8 cellular contexts compared by ENCODE assay signal in the genomic region with DNA sequence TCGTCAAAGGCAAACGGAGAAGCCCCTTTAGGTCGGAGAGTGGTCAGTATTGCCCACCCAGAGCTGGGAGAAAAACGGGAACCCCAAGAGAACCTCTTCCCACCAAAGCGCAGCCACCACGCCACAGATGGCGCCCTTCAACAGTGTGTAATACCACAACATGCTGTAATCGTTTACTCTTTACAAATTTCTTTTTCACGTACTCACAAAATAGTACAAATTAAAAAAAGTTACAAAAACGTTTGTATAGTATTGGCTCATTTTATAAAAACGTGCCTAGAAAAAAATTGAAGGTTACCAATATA. TPM values are rescaled to one million over a fixed set of nuclear protein-coding genes. Genes with fewer than 3 reads are reported as not detected.
DNase-seq lines count a peak whose midpoint lies in the region; ATAC-seq and TF ChIP-seq lines count a peak whose summit lies in the region.

No MANE protein-coding gene starts in this region.

- no peaks in the 10 kb centered on the region for H3K9me3 ChIP-seq in HUES64 (ENCODE audit: insufficient read depth, low read depth, low read length)

- ATAC-seq in omental fat pad (ENCODE audit: low FRiP score) (peak; percentile 21), GM18519 (IDR thresholded peaks at IDR 0.05; ENCODE audit: low FRiP score, unreplicated experiment) (no peak)

- TF ChIP-seq CTCF in GM12865 (IDR thresholded peaks at IDR 0.05; ENCODE audit: insufficient read depth, low read depth, low read length, missing control alignments) (peak; percentile 18), foreskin fibroblast (IDR thresholded peaks at IDR 0.05; ENCODE audit: low read depth, low read length) (peak; percentile 36), omental fat pad (IDR thresholded peaks at IDR 0.05) (no peak)

- H3K36me3 ChIP-seq in HUES64 (ENCODE audit: insufficient read depth, low read length) = no peaks in the 10 kb centered on the region

- H3K27ac ChIP-seq in HUES64 (ENCODE audit: low read depth, low read length) = peak overlapping the region; percentile 97

- H3K27me3 ChIP-seq in HUES64 (ENCODE audit: insufficient read depth, low read length) = no peaks in the 10 kb centered on the region

- 4% methylated on average over 11 of the region's 11 CpGs for WGBS in HUES64

- peak overlapping the region; percentile 93 for H3K9ac ChIP-seq in HUES64 (ENCODE audit: low read depth, low read length)

- peak; percentile 66 for DNase-seq in ACHN
- DNase-seq in GM12865 (ENCODE audit: low read depth) = no peak
- DNase-seq in activated T-helper 1 cell treated with Interleukin-2 at 50 U/mL for 16 hours (ENCODE audit: low read depth) = peak; percentile 23
- DNase-seq in foreskin fibroblast = peak; percentile 35 to 77
- no peak for DNase-seq in omental fat pad (ENCODE audit: low spot score)
- no peak for DNase-seq in cortex of kidney (lab: John Stamatoyannopoulos, UW)

- H3K4me3 ChIP-seq in GM12865 (ENCODE audit: low read depth, low read length) (peak overlapping the region; percentile 91), HUES64 (ENCODE audit: low read length) (peak overlapping the region; percentile 84), foreskin fibroblast (ENCODE audit: low read depth in 1 of 2, low read length in 2 of 2) (peak overlapping the region; percentile 60 to 68)

- H3K4me1 ChIP-seq in HUES64 (ENCODE audit: insufficient read depth, low read length) = peaks cover 35% of the 10 kb centered on the region

- in situ Hi-C loops in ACHN (cut with HindIII; ENCODE audit: low pct_ligation_motif_present, low pct_unique_long_range_greater_than_20kb, low sequenced_read_pairs) = no loop called here

RNA-seq across cellular contexts. Expression of a gene that starts 0.8 kb away (rescaled TPM):
- polyA plus RNA-seq in HUES64 (2013, experiment 1 of 2) = 23.9 TPM
- 26.2 TPM for polyA plus RNA-seq in HUES64 (2013, experiment 2 of 2)
- total RNA-seq in omental fat pad = 100 to 1,000 TPM in 2 of 4 donors, 10 to 100 TPM in 2; 88.5 to 140 (median 106) TPM

RNA-seq across cellular contexts. Expression of a gene that starts 52.7 kb away (rescaled TPM):
- polyA plus RNA-seq in HUES64 (2013, experiment 1 of 2) = 296 TPM
- 344 TPM for polyA plus RNA-seq in HUES64 (2013, experiment 2 of 2)
- 10 to 100 TPM; 53.1 to 92.4 (median 67.0) TPM for total RNA-seq in omental fat pad

Comparison
In these comparisons a context has a peak if more than half of its experiments do, and no peak if none do; other contexts are left out.
1. DNase-seq: peak in ACHN (single experiment), activated T-helper 1 cell treated with Interleukin-2 at 50 U/mL for 16 hours (single experiment) and foreskin fibroblast (2 of 2); none in GM12865 (single experiment), omental fat pad (single experiment) and cortex of kidney (single experiment).
2. CTCF ChIP-seq: peak in GM12865 (single experiment) and foreskin fibroblast (single experiment); none in omental fat pad (0 of 3).
3. Peak in every context shown above with its lines, with median percentiles within 50 percentile points of each other: H3K4me3 ChIP-seq.